Comparison of ENCODE assay signal across 23 cellular contexts in the genomic region with DNA sequence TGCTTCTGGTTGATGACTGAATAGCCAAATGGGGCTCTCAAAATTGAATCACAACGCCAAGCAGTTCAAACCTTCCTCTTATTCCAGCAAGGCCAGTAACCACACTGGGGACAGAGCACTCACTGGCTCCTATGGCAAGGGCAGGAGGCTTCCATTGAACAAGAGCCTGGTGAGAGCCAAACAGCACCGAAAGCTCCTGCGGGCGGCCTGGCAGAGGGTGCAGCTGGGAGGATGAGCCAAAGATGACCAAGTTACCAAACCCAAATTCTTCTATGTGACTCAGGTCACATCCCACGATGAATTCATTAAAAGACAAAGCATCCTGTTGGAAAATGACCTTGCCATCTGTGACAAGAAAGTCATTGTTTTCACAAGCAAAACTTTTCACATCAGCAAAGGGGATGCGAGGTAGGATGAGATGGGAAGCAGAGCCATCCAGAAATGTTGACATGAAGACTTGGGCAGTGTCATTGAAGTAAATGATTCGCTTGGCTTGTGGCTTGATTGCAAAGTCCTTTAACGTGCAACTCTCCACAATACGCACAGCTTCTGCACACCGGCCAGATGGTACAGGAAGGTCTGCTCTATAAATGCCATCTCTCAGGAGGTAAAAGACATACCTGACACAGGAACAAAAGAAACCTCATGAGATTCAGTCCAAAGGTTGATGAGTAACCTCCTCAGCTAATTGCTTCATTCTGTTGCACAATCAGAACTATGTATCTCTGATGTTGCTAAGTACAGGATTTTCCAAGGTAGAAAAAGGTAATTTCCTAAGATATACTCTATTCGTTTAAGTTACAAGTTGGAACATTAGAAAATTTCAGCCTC. TPM values are rescaled to one million over a fixed set of nuclear protein-coding genes. Genes with fewer than 3 reads are reported as not detected.
DNase-seq lines count a peak whose midpoint lies in the region; ATAC-seq, FAIRE-seq and TF ChIP-seq lines count a peak whose summit lies in the region.
"Had no signal": no experiment of that assay in that cellular context is flagged by ENCODE, and none has a peak within 500 bp of the region (broad histone marks: within the 10 kb centered on the region; RNA-seq: fewer than 3 reads in every experiment).

No MANE protein-coding gene starts in this region.

- CTCF ChIA-PET in A549 (lab: Yijun Ruan, JAX), result interaction anchor here (0.9 to 1.4 kb wide), 2 partner anchors 9 to 10 kb away, joined by 3 read pairs; no protein-coding TSS in a partner anchor

- H3K9me3 ChIP-seq in A549 (no peaks in the 10 kb centered on the region), keratinocyte (ENCODE audit: control insufficient read depth, low read depth, low read length) (no peaks in the 10 kb centered on the region), thyroid gland (no peaks in the 10 kb centered on the region)
- H3K9me3 ChIP-seq: esophagus muscularis mucosa, Peyer's patch had no signal

- no peaks in the 10 kb centered on the region for H3K79me2 ChIP-seq in keratinocyte (ENCODE audit: control insufficient read depth, insufficient read depth, low read length)

- H3K27me3 ChIP-seq in keratinocyte (ENCODE audit: control insufficient read depth, extremely low read depth, insufficient read depth, low read length) (no peaks in the 10 kb centered on the region), thyroid gland (no peaks in the 10 kb centered on the region)
- H3K27me3 ChIP-seq: dorsolateral prefrontal cortex, Peyer's patch had no signal

- intact Hi-C loops in thyroid gland (cut with DNase I), result no loop called here

- H3K4me2 ChIP-seq in A549 (peak overlapping the region; percentile 64), keratinocyte (ENCODE audit: control insufficient read depth, extremely low read depth, insufficient read depth, low read depth, low read length) (no peak overlapping the region)

- no peaks in the 10 kb centered on the region for H3K9me1 ChIP-seq in keratinocyte (ENCODE audit: control insufficient read depth, extremely low read depth, insufficient read depth, low read length)

- H3K9ac ChIP-seq in keratinocyte (ENCODE audit: control insufficient read depth, extremely low read depth, insufficient read depth, low read length), result no peak overlapping the region

- FAIRE-seq in A549 (lab: Jason Lieb, UNC), result no peak
- peak; percentile 41 for FAIRE-seq in keratinocyte (lab: Jason Lieb, UNC)

- POLR2A ChIA-PET in A549 (lab: Yijun Ruan, JAX), result interaction anchor here (0.6 kb wide), 2 partner anchors 51 kb away, joined by 4 to 8 read pairs; no protein-coding TSS in a partner anchor

- no peak overlapping the region for H2AFZ ChIP-seq in keratinocyte (ENCODE audit: control insufficient read depth, low read length)

- H3K4me1 ChIP-seq in A549 (peaks cover 33% of the 10 kb centered on the region), keratinocyte (ENCODE audit: control insufficient read depth, extremely low read depth, insufficient read depth, low read length) (peaks cover 18% of the 10 kb centered on the region), thyroid gland (no peaks in the 10 kb centered on the region)
- H3K4me1 ChIP-seq: esophagus muscularis mucosa had no signal

- dilution Hi-C loops in keratinocyte (cut with MboI; ENCODE audit: extremely low pct_ligation_motif_present, low sequenced_read_pairs), result no loop called here

- H3K27ac ChIP-seq in A549 (peak overlapping the region; percentile 65 to 82), keratinocyte (ENCODE audit: control insufficient read depth, insufficient read depth, low read length) (no peak overlapping the region), thyroid gland (no peak overlapping the region)
- H3K27ac ChIP-seq: dorsolateral prefrontal cortex, esophagus muscularis mucosa, Peyer's patch had no signal

- TF ChIP-seq CTCF in A549 (IDR thresholded peaks at IDR 0.05) (no peak), keratinocyte (optimal IDR thresholded peaks at IDR 0.05 in 1 of 3, IDR thresholded peaks at IDR 0.05 in 1 of 3, conservative IDR thresholded peaks at IDR 0.05 in 1 of 3; ENCODE audit: extremely low read depth in 1 of 3, insufficient read depth in 2 of 3, low read length in 3 of 3) (no peak), thyroid gland (IDR thresholded peaks at IDR 0.05) (no peak)

- peak; percentile 55 to 70; a peak in 5 of 6 replicates for ATAC-seq in A549
- ATAC-seq: activated CD8-positive, alpha-beta T cell treated with anti-CD3 and anti-CD28 coated beads, Interleukin-2, amount 10 ng/mL, durations not matched to agents 7 days and 5 days; sciatic nerve had no signal

- H4K20me1 ChIP-seq in keratinocyte (ENCODE audit: control insufficient read depth, extremely low read depth, insufficient read depth, low read length), result no peaks in the 10 kb centered on the region

- H3K4me3 ChIP-seq in A549 (no peak overlapping the region), keratinocyte (ENCODE audit: control insufficient read depth in 2 of 3, extremely low read depth in 1 of 3, insufficient read depth in 2 of 3, low read depth in 1 of 3, low read length in 3 of 3) (no peak overlapping the region), thyroid gland (replicated peaks in 1 of 3) (no peak overlapping the region)
- H3K4me3 ChIP-seq: dorsolateral prefrontal cortex, esophagus muscularis mucosa, Peyer's patch had no signal

- no peak for TF ChIP-seq RAD21 in A549 (conservative IDR thresholded peaks at IDR 0.05 in 1 of 2, IDR thresholded peaks at IDR 0.05 in 1 of 2)

- TF ChIP-seq POLR2A in A549 (IDR thresholded peaks at IDR 0.05; ENCODE audit: low read length) (no peak), thyroid gland (IDR thresholded peaks at IDR 0.05) (no peak)

- DNase-seq in A549 (ENCODE audit: low read depth in 1 of 2, low spot score in 1 of 2), result peak; percentile 5 to 35
- DNase-seq in LoVo (ENCODE audit: low spot score), result peak; percentile 71
- peak; percentile 71 for DNase-seq in amniotic epithelial cell (ENCODE audit: low read depth)
- peak; percentile 30 for DNase-seq in keratinocyte (ENCODE audit: low read depth, low spot score)
- no peak for DNase-seq in activated CD4-positive, alpha-beta T cell treated with anti-CD3 and anti-CD28 coated beads, Interleukin-2, amount 50 U/mL, for 48 hours
- no peak for DNase-seq in DMS 273 treated with DMSO at 0.1 percent for 48 hours (lab: John Stamatoyannopoulos, UW)
- no peak for DNase-seq in NCI-H69 (lab: John Stamatoyannopoulos, UW)
- no peak for DNase-seq in thyroid gland
- DNase-seq: ACHN; activated CD8-positive, alpha-beta T cell treated with anti-CD3 and anti-CD28 coated beads, Interleukin-2, amount 10 ng/mL, durations not matched to agents 7 days and 5 days; CD4-positive, alpha-beta T cell; dorsolateral prefrontal cortex; HFFc6; hippocampal formation; NCI-H1048; NCI-H2081 treated with DMSO at 0.1 percent for 48 hours; NCI-H526 treated with DMSO at 0.1 percent for 48 hours; nucleus accumbens; stimulated activated CD4-positive, alpha-beta T cell treated with anti-CD3 and anti-CD28 coated beads, Interleukin-2, amount 100 ng/mL, for 24 hours; SW 1271 had no signal

- TF ChIP-seq EP300 in A549 (IDR thresholded peaks at IDR 0.05), result peak in 1 of 2 experiments; percentile 37; a peak in 3 of 5 replicates

- 38% methylated on average over 11 of the region's 11 CpGs for WGBS in A549 (ENCODE audit: missing lambda C conversion rate)
- 84 to 89% methylated on average over 11 of the region's 11 CpGs for whole genome bisulfite sequencing in thyroid gland, 2 donors

- H3K36me3 ChIP-seq in keratinocyte (ENCODE audit: control insufficient read depth in 2 of 2, extremely low read depth in 1 of 2, insufficient read depth in 2 of 2, low read length in 2 of 2), result no peaks in the 10 kb centered on the region
- no peaks in the 10 kb centered on the region for H3K36me3 ChIP-seq in thyroid gland
- H3K36me3 ChIP-seq: esophagus muscularis mucosa, Peyer's patch had no signal

TF ChIP-seq in A549, 52 proteins besides CTCF, POLR2A, EP300 and RAD21:
- TF ChIP-seq RFX5 (IDR thresholded peaks at IDR 0.05), result no peak
- TF ChIP-seq CEBPB (IDR thresholded peaks at IDR 0.05), result peak; percentile 80 to 95
- TF ChIP-seq, protein P1, sequence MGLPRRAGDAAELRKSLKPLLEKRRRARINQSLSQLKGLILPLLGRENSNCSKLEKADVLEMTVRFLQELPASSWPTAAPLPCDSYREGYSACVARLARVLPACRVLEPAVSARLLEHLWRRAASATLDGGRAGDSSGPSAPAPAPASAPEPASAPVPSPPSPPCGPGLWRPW (IDR thresholded peaks at IDR 0.05), result peak; percentile 79; the same call in 1 of the 2 replicates
- no peak for TF ChIP-seq FOSL2 (IDR thresholded peaks at IDR 0.05)
- TF ChIP-seq FOSL2 (CRISPR knock-in tag; IDR thresholded peaks at IDR 0.05), result peak; percentile 28; the same call in 1 of the 2 replicates

RNA-seq across cellular contexts. Expression of a gene that starts 36.3 kb away (rescaled TPM):
- 0.18 and 0.26 TPM in 2 replicates for polyA plus RNA-seq in A549 (2011; rRNA removed)
- polyA plus RNA-seq in A549 (2012; cell fraction: cytosol; rRNA removed), result 0.01 and 0.03 TPM in 2 replicates
- 0.04 and 0.05 TPM in 2 replicates for polyA plus RNA-seq in A549 (2012; cell fraction: nucleus; rRNA removed)
- polyA plus RNA-seq in A549 (2017; fragmentation: RNase III; extraction: RNeasy Plus Mini Kit Qiagen cat#74134 plus additional on column Dnase treatment), result 0.17 to 0.18 TPM (median 0.17 TPM) in 3 replicates
- 0.24 and 0.33 TPM in 2 replicates for polyA minus RNA-seq in A549 (2011; rRNA and poly(A)+ RNA removed)
- 0.16 to 0.46 TPM (median 0.16 TPM) in 3 replicates for polyA plus RNA-seq in keratinocyte
- polyA plus RNA-seq in keratinocyte (2011; ENCODE audit: low read depth), result not detected
- polyA plus RNA-seq in keratinocyte (2011; cell fraction: cytosol; rRNA removed), result 0.07 and 0.08 TPM in 2 replicates
- 0.45 and 0.50 TPM in 2 replicates for polyA plus RNA-seq in keratinocyte (2011; cell fraction: nucleus; rRNA removed)
- 0.21 TPM in 1 of 2 replicates, not detected in the other for polyA plus RNA-seq in keratinocyte (2012; ENCODE audit: low replicate concordance)
- polyA minus RNA-seq in keratinocyte, result 0.10 to 0.49 TPM (median 0.35 TPM) in 3 replicates
- polyA minus RNA-seq in keratinocyte (2011; cell fraction: cytosol; rRNA and poly(A)+ RNA removed), result not detected
- polyA minus RNA-seq in keratinocyte (2011; cell fraction: nucleus; rRNA and poly(A)+ RNA removed), result 0.63 and 1.7 TPM in 2 replicates
- not detected for total RNA-seq in thyroid gland
- total RNA-seq: activated CD8-positive, alpha-beta T cell treated with anti-CD3 and anti-CD28 coated beads, Interleukin-2, amount 10 ng/mL, durations not matched to agents 7 days and 5 days; CD4-positive, alpha-beta T cell had no signal

Comparison
In these comparisons a context has a peak if more than half of its experiments do, and no peak if none do; other contexts are left out.
1. DNase-seq: peak in A549 (2 of 2), LoVo (single experiment), amniotic epithelial cell (single experiment) and keratinocyte (single experiment); none in activated CD4-positive, alpha-beta T cell treated with anti-CD3 and anti-CD28 coated beads, Interleukin-2, amount 50 U/mL, for 48 hours (0 of 2), DMS 273 treated with DMSO at 0.1 percent for 48 hours (single experiment), NCI-H69 (single experiment) and thyroid gland (0 of 2).
2. H3K27ac ChIP-seq: peak in A549 (2 of 2); none in keratinocyte (single experiment) and thyroid gland (0 of 3).